ENCODE assay signal across 19 cellular contexts in genomic region chr6:153436346-153436745, GRCh38.
"Had no signal": no experiment of that assay in that cellular context is flagged by ENCODE, and none has a peak within 500 bp of the region (broad histone marks: within the 10 kb centered on the region; RNA-seq: fewer than 3 reads in every experiment).

No MANE protein-coding gene starts in this region.

- H3K27me3 Mint-ChIP-seq: activated CD4-positive, alpha-beta memory T cell treated with anti-CD3 and anti-CD28 coated beads, Interleukin-2, amount 10 ng/mL, durations not matched to agents 7 days and 5 days; activated naive CD4-positive, alpha-beta T cell treated with anti-CD3 and anti-CD28 coated beads, Interleukin-2, amount 50 U/mL, for 24 hours; progenitor cell of endocrine pancreas had no signal

- H3K4me1 Mint-ChIP-seq: activated CD4-positive, alpha-beta memory T cell treated with anti-CD3 and anti-CD28 coated beads, Interleukin-2, amount 10 ng/mL, durations not matched to agents 7 days and 5 days; activated naive CD4-positive, alpha-beta T cell treated with anti-CD3 and anti-CD28 coated beads, Interleukin-2, amount 50 U/mL, for 24 hours; immature natural killer cell; nephron had no signal

- H3K4me3 ChIP-seq: colonic mucosa, skin epidermis, transverse colon, vagina had no signal

- H3K27me3 ChIP-seq: colonic mucosa, transverse colon, vagina had no signal

- H3K4me1 ChIP-seq: colonic mucosa, transverse colon, vagina had no signal

- ATAC-seq: activated T-cell treated with anti-CD3 and anti-CD28 coated beads, Interleukin-2, amount 50 U/mL, for 4 hours; right cardiac atrium had no signal

- H3K4me3 Mint-ChIP-seq: activated CD4-positive, alpha-beta memory T cell treated with anti-CD3 and anti-CD28 coated beads, Interleukin-2, amount 10 ng/mL, durations not matched to agents 7 days and 5 days; activated naive CD4-positive, alpha-beta T cell treated with anti-CD3 and anti-CD28 coated beads, Interleukin-2, amount 50 U/mL, for 24 hours; activated T-cell treated with anti-CD3 and anti-CD28 coated beads, Interleukin-2, amount 50 U/mL, for 4 hours; immature natural killer cell; nephron had no signal

- H3K9me3 ChIP-seq: colonic mucosa, transverse colon, vagina had no signal

- H3K9me3 Mint-ChIP-seq: activated CD4-positive, alpha-beta memory T cell treated with anti-CD3 and anti-CD28 coated beads, Interleukin-2, amount 10 ng/mL, durations not matched to agents 7 days and 5 days; activated naive CD4-positive, alpha-beta T cell treated with anti-CD3 and anti-CD28 coated beads, Interleukin-2, amount 50 U/mL, for 24 hours; activated T-cell treated with anti-CD3 and anti-CD28 coated beads, Interleukin-2, amount 50 U/mL, for 4 hours; nephron had no signal

- H3K27ac Mint-ChIP-seq: activated CD4-positive, alpha-beta memory T cell treated with anti-CD3 and anti-CD28 coated beads, Interleukin-2, amount 10 ng/mL, durations not matched to agents 7 days and 5 days; activated naive CD4-positive, alpha-beta T cell treated with anti-CD3 and anti-CD28 coated beads, Interleukin-2, amount 50 U/mL, for 24 hours; immature natural killer cell; nephron; progenitor cell of endocrine pancreas had no signal

- H3K36me3 Mint-ChIP-seq: activated naive CD4-positive, alpha-beta T cell treated with anti-CD3 and anti-CD28 coated beads, Interleukin-2, amount 50 U/mL, for 24 hours; immature natural killer cell had no signal

- H3K36me3 ChIP-seq: colonic mucosa, transverse colon, vagina had no signal

- H3K27ac ChIP-seq: colonic mucosa, skin epidermis, transverse colon, vagina had no signal

- DNase-seq: activated CD4-positive, alpha-beta memory T cell treated with anti-CD3 and anti-CD28 coated beads, Interleukin-2, amount 10 ng/mL, durations not matched to agents 7 days and 5 days; activated CD4-positive, alpha-beta T cell treated with anti-CD3 and anti-CD28 coated beads for 4 hours; activated effector memory CD4-positive, alpha-beta T cell treated with Interleukin-2 at 50 U/mL for 16 hours; activated T-cell treated with anti-CD3 and anti-CD28 coated beads, Interleukin-2, amount 50 U/mL, for 4 hours; central memory CD4-positive, alpha-beta T cell; colonic mucosa; foreskin fibroblast; glutamatergic neuron; hypothalamus; immature natural killer cell; right cardiac atrium; stimulated activated CD4-positive, alpha-beta T cell treated with anti-CD3 and anti-CD28 coated beads, Interleukin-4, amount 100 ng/mL, for 24 hours; stimulated activated naive CD4-positive, alpha-beta T cell; transverse colon had no signal
